ENCODE assay signal across 2 cellular contexts in the genomic region with DNA sequence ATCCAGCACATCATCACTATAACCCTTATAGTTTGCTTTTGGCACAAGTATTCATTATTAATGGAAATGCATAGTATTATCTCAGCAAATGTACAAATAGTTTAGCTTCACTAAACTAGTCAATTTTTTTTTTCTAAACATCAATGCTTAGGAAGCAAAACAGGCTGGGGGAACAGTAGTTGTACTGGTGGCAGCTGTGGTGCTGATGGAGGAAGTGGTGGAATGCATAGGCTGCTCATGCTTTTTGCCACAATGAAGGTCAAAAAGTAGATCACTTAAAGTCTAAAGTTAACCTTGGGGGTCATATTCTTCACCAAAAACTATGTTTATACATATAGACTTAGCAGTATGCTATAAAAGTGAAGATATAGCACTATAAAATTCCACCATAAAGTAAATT.
TF ChIP-seq lines count a peak whose summit lies in the region.

No MANE protein-coding gene starts in this region.

TF ChIP-seq in HEK293, 187 proteins besides CTCF, POLR2A, EP300 and RAD21:
- TF ChIP-seq SCRT2 (tag by site-specific recombination; IDR thresholded peaks at IDR 0.05), result 0 out of 2 replicates have a peak, but pooled peaks have one; percentile 3
- TF ChIP-seq ZNF548 (tag by site-specific recombination; IDR thresholded peaks at IDR 0.05), result no peak
- TF ChIP-seq ZNF664 (tag by site-specific recombination; IDR thresholded peaks at IDR 0.05), result peak; percentile 63; the same call in 1 of the 2 replicates
TF ChIP-seq in HEK293: peak in this region for 2.

TF ChIP-seq in endothelial cell of umbilical vein, 7 proteins besides CTCF, POLR2A, EP300 and RAD21:
- TF ChIP-seq MYC (IDR thresholded peaks at IDR 0.05; ENCODE audit: low read depth, low read length) (no peak), FOS (IDR thresholded peaks at IDR 0.05; ENCODE audit: borderline replicate concordance, insufficient read depth, low read length) (no peak), JUN (IDR thresholded peaks at IDR 0.05; ENCODE audit: borderline replicate concordance, insufficient read depth, insufficient read length, low read depth) (no peak), POLR2AphosphoS5 (IDR thresholded peaks at IDR 0.05; ENCODE audit: insufficient read depth, low read depth, low read length) (no peak), GATA2 (IDR thresholded peaks at IDR 0.05; ENCODE audit: insufficient read depth, insufficient read length, low read depth, low read length) (no peak), EZH2 (IDR thresholded peaks at IDR 0.05; ENCODE audit: borderline replicate concordance, low read depth, low read length, severe bottlenecking) (no peak)
- TF ChIP-seq, protein P1, sequence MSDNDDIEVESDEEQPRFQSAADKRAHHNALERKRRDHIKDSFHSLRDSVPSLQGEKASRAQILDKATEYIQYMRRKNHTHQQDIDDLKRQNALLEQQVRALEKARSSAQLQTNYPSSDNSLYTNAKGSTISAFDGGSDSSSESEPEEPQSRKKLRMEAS (IDR thresholded peaks at IDR 0.05; ENCODE audit: insufficient read depth, insufficient read length), result no peak
